Comparison of ENCODE assay signal across 26 cellular contexts in the genomic region with DNA sequence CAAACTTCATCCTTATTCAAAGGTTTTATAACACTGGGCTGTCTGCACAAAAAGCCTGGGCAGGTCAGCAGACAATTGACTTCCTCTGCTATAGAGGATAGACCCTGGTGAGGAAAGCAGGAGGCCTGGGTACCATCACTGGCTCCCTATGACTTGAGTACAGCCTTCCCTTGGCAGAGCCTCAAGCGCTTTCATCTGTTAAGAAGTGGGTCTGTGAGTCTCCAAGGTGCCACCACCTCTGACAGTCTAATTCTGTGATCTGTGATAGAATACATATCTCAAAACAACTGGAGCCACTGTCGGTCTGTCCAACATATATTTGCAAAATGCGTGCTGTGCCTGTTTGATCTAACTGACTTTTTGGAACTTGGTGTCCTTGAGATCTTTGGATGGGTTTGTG. TPM values are rescaled to one million over a fixed set of nuclear protein-coding genes. Genes with fewer than 3 reads are reported as not detected.
DNase-seq lines count a peak whose midpoint lies in the region; ATAC-seq and TF ChIP-seq lines count a peak whose summit lies in the region.
"Had no signal": no experiment of that assay in that cellular context is flagged by ENCODE, and none has a peak within 500 bp of the region (broad histone marks: within the 10 kb centered on the region; RNA-seq: fewer than 3 reads in every experiment).

No MANE protein-coding gene starts in this region.

- no peaks in the 10 kb centered on the region for H4K20me1 ChIP-seq in DND-41 (ENCODE audit: insufficient read depth, low read length)

- H3K27ac Mint-ChIP-seq in activated CD8-positive, alpha-beta memory T cell treated with anti-CD3 and anti-CD28 coated beads, Interleukin-2, amount 10 ng/mL, durations not matched to agents 7 days and 5 days: peak overlapping the region; percentile 87
- peak overlapping the region; percentile 71 to 83 for H3K27ac Mint-ChIP-seq in T-cell
- peak overlapping the region; percentile 77 to 84 for H3K27ac Mint-ChIP-seq in natural killer cell treated with Interleukin-12 subunit alpha and Interleukin-12 subunit beta and Interleukin-15 and Interleukin-18, amount 100 ng/mL, for 72 hours

- H3K9me3 ChIP-seq in DND-41 (ENCODE audit: insufficient read depth, low read length, severe bottlenecking): no peaks in the 10 kb centered on the region
- H3K9me3 ChIP-seq: gastrocnemius medialis, MG63, uterus had no signal

- CTCF ChIA-PET in activated CD8-positive, alpha-beta memory T cell treated with anti-CD3 and anti-CD28 coated beads, Interleukin-2, amount 10 ng/mL, durations not matched to agents 7 days and 5 days (lab: Charles Lee): interaction anchor here (1.0 to 2.5 kb wide), 3 partner anchors 12 to 62 kb away, joined by 4 to 9 read pairs (median 6); no protein-coding TSS in a partner anchor
- CTCF ChIA-PET in T-cell (lab: Charles Lee): no interaction called here

- no peak for DNase-seq in activated CD8-positive, alpha-beta memory T cell treated with anti-CD3 and anti-CD28 coated beads, Interleukin-2, amount 10 ng/mL, durations not matched to agents 7 days and 5 days
- no peak for DNase-seq in activated CD8-positive, alpha-beta memory T cell treated with anti-CD3 and anti-CD28 coated beads for 24 hours
- peak; percentile 62 for DNase-seq in DND-41
- DNase-seq in T-cell: no peak
- DNase-seq in natural killer cell treated with Interleukin-12 subunit alpha and Interleukin-12 subunit beta and Interleukin-15 and Interleukin-18, amount 100 ng/mL, for 72 hours (ENCODE audit: low spot score): no peak
- DNase-seq: activated effector memory CD4-positive, alpha-beta T cell treated with Interleukin-2 at 50 U/mL for 16 hours; amygdala; cerebellar nuclear complex; DMS 273 treated with DMSO at 0.1 percent for 48 hours; gastrocnemius medialis; MG63; NCI-H1436 treated with DMSO at 0.1 percent for 48 hours; NCI-H2171; NCI-H69; OCI-M1; SIG-M5; stimulated activated CD8-positive, alpha-beta memory T cell treated with anti-CD3 and anti-CD28 coated beads, Interleukin-4, amount 100 ng/mL, for 48 hours; uterus had no signal

- POLR2A ChIA-PET in T-cell (lab: Charles Lee): no interaction called here

- H3K27me3 Mint-ChIP-seq in activated CD8-positive, alpha-beta memory T cell treated with anti-CD3 and anti-CD28 coated beads, Interleukin-2, amount 10 ng/mL, durations not matched to agents 7 days and 5 days: no peaks in the 10 kb centered on the region
- no peaks in the 10 kb centered on the region for H3K27me3 Mint-ChIP-seq in T-cell
- no peaks in the 10 kb centered on the region for H3K27me3 Mint-ChIP-seq in natural killer cell treated with Interleukin-12 subunit alpha and Interleukin-12 subunit beta and Interleukin-15 and Interleukin-18, amount 100 ng/mL, for 72 hours

- TF ChIP-seq CTCF in DND-41 (IDR thresholded peaks at IDR 0.05; ENCODE audit: borderline replicate concordance, extremely low read depth, low read length, poor library complexity, severe bottlenecking): no peak

- peak overlapping the region; percentile 100 for H3K27ac ChIP-seq in DND-41 (ENCODE audit: low read length)
- H3K27ac ChIP-seq: gastrocnemius medialis, uterus had no signal

- H3K4me2 ChIP-seq in DND-41 (ENCODE audit: insufficient read depth, low read length): peak overlapping the region; percentile 63

- peaks cover 66% of the 10 kb centered on the region for H3K36me3 Mint-ChIP-seq in activated CD8-positive, alpha-beta memory T cell treated with anti-CD3 and anti-CD28 coated beads, Interleukin-2, amount 10 ng/mL, durations not matched to agents 7 days and 5 days
- H3K36me3 Mint-ChIP-seq in T-cell: peaks cover 22% of the 10 kb centered on the region
- no peaks in the 10 kb centered on the region for H3K36me3 Mint-ChIP-seq in natural killer cell treated with Interleukin-12 subunit alpha and Interleukin-12 subunit beta and Interleukin-15 and Interleukin-18, amount 100 ng/mL, for 72 hours

- H3K9me3 Mint-ChIP-seq in activated CD8-positive, alpha-beta memory T cell treated with anti-CD3 and anti-CD28 coated beads, Interleukin-2, amount 10 ng/mL, durations not matched to agents 7 days and 5 days (ENCODE audit: low read depth): no peaks in the 10 kb centered on the region
- no peaks in the 10 kb centered on the region for H3K9me3 Mint-ChIP-seq in T-cell
- H3K9me3 Mint-ChIP-seq in natural killer cell treated with Interleukin-12 subunit alpha and Interleukin-12 subunit beta and Interleukin-15 and Interleukin-18, amount 100 ng/mL, for 72 hours: no peaks in the 10 kb centered on the region
- H3K9me3 Mint-ChIP-seq: CD14-positive monocyte had no signal

- H3K79me2 ChIP-seq in DND-41 (ENCODE audit: insufficient read depth, low read length): peaks cover 96% of the 10 kb centered on the region

- peak overlapping the region in 1 of 2 experiments; percentile 46; a peak in 2 of 4 replicates for H3K4me3 ChIP-seq in DND-41 (ENCODE audit: low read depth in 1 of 2, low read length in 2 of 2)
- H3K4me3 ChIP-seq: gastrocnemius medialis, lung, MG63, uterus had no signal

- H3K4me3 Mint-ChIP-seq in activated CD8-positive, alpha-beta memory T cell treated with anti-CD3 and anti-CD28 coated beads, Interleukin-2, amount 10 ng/mL, durations not matched to agents 7 days and 5 days: peak overlapping the region; percentile 41
- H3K4me3 Mint-ChIP-seq in T-cell: peak overlapping the region in 1 of 3 donors; percentile 61
- no peak overlapping the region for H3K4me3 Mint-ChIP-seq in natural killer cell treated with Interleukin-12 subunit alpha and Interleukin-12 subunit beta and Interleukin-15 and Interleukin-18, amount 100 ng/mL, for 72 hours

- no peak for ATAC-seq in activated CD8-positive, alpha-beta memory T cell treated with anti-CD3 and anti-CD28 coated beads, Interleukin-2, amount 10 ng/mL, durations not matched to agents 7 days and 5 days
- ATAC-seq in DND-41 (ENCODE audit: insufficient read depth, low read depth) (peak; percentile 13; the same call in 1 of the 3 replicates), T-cell (replicated peaks in 1 of 4) (no peak), GM21619 (IDR thresholded peaks at IDR 0.05; ENCODE audit: unreplicated experiment) (no peak), HG02623 (IDR thresholded peaks at IDR 0.05; ENCODE audit: unreplicated experiment) (no peak), HG03097 (IDR thresholded peaks at IDR 0.05; ENCODE audit: low FRiP score, unreplicated experiment) (no peak)
- no peak for ATAC-seq in natural killer cell treated with Interleukin-12 subunit alpha and Interleukin-12 subunit beta and Interleukin-15 and Interleukin-18, amount 100 ng/mL, for 72 hours
- ATAC-seq: gastrocnemius medialis, HepG2 had no signal

- peaks cover 97% of the 10 kb centered on the region for H3K4me1 Mint-ChIP-seq in activated CD8-positive, alpha-beta memory T cell treated with anti-CD3 and anti-CD28 coated beads, Interleukin-2, amount 10 ng/mL, durations not matched to agents 7 days and 5 days
- H3K4me1 Mint-ChIP-seq in T-cell: peaks cover 54 to 84% (median 64%) of the 10 kb centered on the region in 3 donors
- peaks cover 40 to 78% of the 10 kb centered on the region in 2 donors for H3K4me1 Mint-ChIP-seq in natural killer cell treated with Interleukin-12 subunit alpha and Interleukin-12 subunit beta and Interleukin-15 and Interleukin-18, amount 100 ng/mL, for 72 hours (ENCODE audit: low read depth in 2 of 2)

- H3K27me3 ChIP-seq in DND-41 (ENCODE audit: insufficient read depth, low read length, poor library complexity): no peaks in the 10 kb centered on the region
- H3K27me3 ChIP-seq: gastrocnemius medialis, MG63, uterus had no signal

- peaks cover 100% of the 10 kb centered on the region for H3K4me1 ChIP-seq in DND-41 (ENCODE audit: insufficient read depth, low read length)

- H3K36me3 ChIP-seq in DND-41 (ENCODE audit: insufficient read depth, low read length): peaks cover 80% of the 10 kb centered on the region
- H3K36me3 ChIP-seq: gastrocnemius medialis, uterus had no signal

- no peak overlapping the region for H2AFZ ChIP-seq in DND-41 (ENCODE audit: low read depth, low read length)

- H3K9ac ChIP-seq in DND-41 (ENCODE audit: low read depth, low read length): peak overlapping the region; percentile 72

RNA-seq across cellular contexts. Expression of a gene that starts 52.2 kb away (rescaled TPM):
- not detected for total RNA-seq in activated CD8-positive, alpha-beta memory T cell treated with anti-CD3 and anti-CD28 coated beads, Interleukin-2, amount 10 ng/mL, durations not matched to agents 7 days and 5 days
- under 1 TPM in 3 of 5 donors, not detected in 2; 0.09 to 0.10 (median 0.09) TPM for total RNA-seq in T-cell
- not detected for total RNA-seq in natural killer cell treated with Interleukin-12 subunit alpha and Interleukin-12 subunit beta and Interleukin-15 and Interleukin-18, amount 100 ng/mL, for 72 hours
- total RNA-seq: gastrocnemius medialis, myocyte, osteocyte had no signal
